ENCODE assay signal across 8 cellular contexts in the genomic region with DNA sequence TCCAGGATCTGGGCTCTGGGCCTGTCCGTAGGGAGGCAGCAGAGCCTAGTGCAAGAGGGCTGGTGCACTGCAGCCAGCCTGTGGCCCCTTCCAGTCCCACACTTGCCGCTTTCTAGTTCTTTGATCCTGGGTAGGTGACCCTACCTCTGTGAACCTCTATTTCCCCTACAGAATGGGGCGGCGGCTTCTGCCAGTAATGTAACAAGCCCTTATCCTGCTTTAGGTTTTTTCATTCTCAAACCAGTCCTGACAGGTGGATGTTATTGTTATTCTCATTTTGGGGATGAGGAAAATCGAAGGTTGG. TPM values are rescaled to one million over a fixed set of nuclear protein-coding genes. Genes with fewer than 3 reads are reported as not detected.
DNase-seq lines count a peak whose midpoint lies in the region; ATAC-seq and TF ChIP-seq lines count a peak whose summit lies in the region.

No MANE protein-coding gene starts in this region.

- H3K4me1 ChIP-seq in sigmoid colon = peaks cover 0 to 33% (median 26%) of the 10 kb centered on the region in 4 donors

- WGBS in sigmoid colon, 2 donors = 7 to 18% methylated on average over 5 of the region's 5 CpGs

- no peaks in the 10 kb centered on the region for H3K36me3 Mint-ChIP-seq in T-cell

- intact Hi-C loops in Right ventricle myocardium superior (cut with DNase I) = no loop called here
- intact Hi-C loops in sigmoid colon (cut with DNase I) = loop anchor here (5.0 kb wide), 1 partner anchor 43 kb away; a partner anchor contains a TSS

- H3K27ac ChIP-seq in sigmoid colon = peak overlapping the region; percentile 85 to 95 (median 92)

- H3K36me3 ChIP-seq in sigmoid colon = peaks cover 11 to 23% (median 13%) of the 10 kb centered on the region in 4 donors

- peak overlapping the region in 1 of 2 donors; percentile 3 for H3K27ac Mint-ChIP-seq in T-cell

- peak; percentile 23 for ATAC-seq in GM21528 (IDR thresholded peaks at IDR 0.05; ENCODE audit: low FRiP score, unreplicated experiment)
- ATAC-seq in T-cell (replicated peaks in 1 of 4) = peak in 1 of 4 experiments; percentile 1
- peak; percentile 45 for ATAC-seq in Right ventricle myocardium superior (ENCODE audit: poor library complexity)
- ATAC-seq in GM19463 (IDR thresholded peaks at IDR 0.05; ENCODE audit: unreplicated experiment) = no peak
- no peak for ATAC-seq in GM21515 (IDR thresholded peaks at IDR 0.05; ENCODE audit: unreplicated experiment)

- POLR2A ChIA-PET in T-cell (lab: Charles Lee) = no interaction called here

- no peaks in the 10 kb centered on the region for H3K27me3 ChIP-seq in sigmoid colon

- TF ChIP-seq EP300 in sigmoid colon (IDR thresholded peaks at IDR 0.05) = no peak

- H3K4me3 ChIP-seq in AG10803 (ENCODE audit: low read length) = peak overlapping the region; percentile 85
- peak overlapping the region; percentile 80 to 98 (median 98) for H3K4me3 ChIP-seq in sigmoid colon

- H3K9me3 ChIP-seq in sigmoid colon = no peaks in the 10 kb centered on the region

- H3K27me3 Mint-ChIP-seq in T-cell = no peaks in the 10 kb centered on the region

- H3K4me1 Mint-ChIP-seq in T-cell = peaks cover 6 to 28% (median 20%) of the 10 kb centered on the region in 3 donors

- no peaks in the 10 kb centered on the region for H3K9me3 Mint-ChIP-seq in T-cell

- peak overlapping the region; percentile 68 to 77 (median 77) for H3K4me3 Mint-ChIP-seq in T-cell

- DNase-seq in AG10803 (ENCODE audit: low read depth) (peak; percentile 49), T-cell (no peak), Right ventricle myocardium superior (no peak), sigmoid colon (no peak), NCI-H187 (lab: John Stamatoyannopoulos, UW) (no peak)

- peak; percentile 27 for TF ChIP-seq CTCF in AG10803 (conservative IDR thresholded peaks at IDR 0.05; ENCODE audit: low read length)
- TF ChIP-seq CTCF in sigmoid colon (IDR thresholded peaks at IDR 0.05) = no peak

- TF ChIP-seq POLR2A in sigmoid colon (IDR thresholded peaks at IDR 0.05) = no peak

- CTCF ChIA-PET in T-cell (lab: Charles Lee) = no interaction called here

RNA-seq across cellular contexts. Expression of a gene that starts 0.7 kb away (rescaled TPM):
- total RNA-seq in T-cell (10 to 100 TPM; 32.8 to 52.0 (median 47.0) TPM), Right ventricle myocardium superior (13.6 TPM), sigmoid colon (10 to 100 TPM; 17.4 to 26.9 (median 22.0) TPM)
- polyA plus RNA-seq in sigmoid colon = 10 to 100 TPM; 10.8 to 25.3 (median 13.4) TPM

RNA-seq across cellular contexts. Expression of a gene that starts 9.5 kb away (rescaled TPM):
- 10 to 100 TPM; 12.7 to 23.1 (median 20.4) TPM for total RNA-seq in T-cell
- 34.7 TPM for total RNA-seq in Right ventricle myocardium superior
- total RNA-seq in sigmoid colon = 10 to 100 TPM in 2 of 4 donors, 1 to 10 TPM in 2; 9.0 to 14.4 (median 10.0) TPM
- polyA plus RNA-seq in sigmoid colon = 10 to 100 TPM in 2 of 3 donors, 1 to 10 TPM in 1; 6.0 to 20.2 (median 11.1) TPM

RNA-seq across cellular contexts. Expression of a gene that starts 12.1 kb away (rescaled TPM):
- total RNA-seq in T-cell (1 to 10 TPM in 3 of 5 donors, under 1 TPM in 2; 0.63 to 3.3 (median 1.9) TPM), Right ventricle myocardium superior (0.35 TPM), sigmoid colon (under 1 TPM in 3 of 4 donors, not detected in 1; 0.36 to 0.82 (median 0.81) TPM)
- under 1 TPM in 1 of 3 donors, not detected in 2; 0.93 TPM for polyA plus RNA-seq in sigmoid colon

RNA-seq across cellular contexts. Expression of a gene that starts 13.5 kb away (rescaled TPM):
- total RNA-seq in T-cell (10 to 100 TPM in 3 of 5 donors, 1 to 10 TPM in 2; 6.7 to 27.7 (median 20.4) TPM), Right ventricle myocardium superior (11.3 TPM), sigmoid colon (10 to 100 TPM in 1 of 4 donors, 1 to 10 TPM in 3; 1.8 to 21.3 (median 4.7) TPM)
- 1 to 10 TPM in 1 of 3 donors, not detected in 2; 8.3 TPM for polyA plus RNA-seq in sigmoid colon

RNA-seq across cellular contexts. Expression of a gene that starts 18.9 kb away (rescaled TPM):
- 10 to 100 TPM; 26.2 to 32.5 (median 30.2) TPM for total RNA-seq in T-cell
- 23.2 TPM for total RNA-seq in Right ventricle myocardium superior
- total RNA-seq in sigmoid colon = 10 to 100 TPM; 30.6 to 48.5 (median 37.1) TPM
- polyA plus RNA-seq in sigmoid colon = 10 to 100 TPM; 41.4 to 58.7 (median 42.0) TPM

Comparison
In these comparisons a context has a peak if more than half of its experiments do, and no peak if none do; other contexts are left out.
1. ATAC-seq: peak in GM21528 (single experiment) and Right ventricle myocardium superior (single experiment); none in GM19463 (single experiment) and GM21515 (single experiment).